In the genomic region with DNA sequence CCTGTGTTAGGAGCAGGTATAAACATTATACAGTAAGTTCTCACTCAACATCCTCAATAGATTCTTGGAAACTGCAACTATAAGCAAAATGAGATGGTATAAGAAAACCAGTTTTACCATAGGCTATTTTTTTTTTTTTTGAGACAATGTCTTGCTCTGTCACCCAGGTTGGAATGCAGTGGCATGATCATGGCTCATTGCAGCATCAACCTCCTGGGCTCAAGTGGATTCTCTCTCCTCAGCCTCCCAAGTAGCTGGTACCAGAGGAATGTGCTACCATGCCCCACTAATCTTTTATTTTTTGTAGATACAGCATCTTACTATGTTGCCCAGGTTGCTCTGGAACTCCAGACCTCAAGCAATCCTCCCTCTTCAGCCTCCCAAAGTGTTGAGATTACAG, we compare ENCODE assay signal across 18 cellular contexts.
"Had no signal": no experiment of that assay in that cellular context is flagged by ENCODE, and none has a peak within 500 bp of the region (broad histone marks: within the 10 kb centered on the region; RNA-seq: fewer than 3 reads in every experiment).

No MANE protein-coding gene starts in this region.

- H3K36me3 ChIP-seq: brain microvascular endothelial cell, heart left ventricle, lower lobe of right lung, stomach, suprapubic skin, transverse colon, uterus had no signal

- H3K27ac ChIP-seq: brain microvascular endothelial cell, heart left ventricle, lower lobe of right lung, stomach, suprapubic skin, transverse colon, uterus had no signal

- H3K4me1 ChIP-seq: heart left ventricle, lower lobe of right lung, stomach, transverse colon, uterus had no signal

- ATAC-seq: left lobe of liver; sciatic nerve; stimulated activated memory B cell treated with anti-CD40 and anti-IgM and Interleukin-4, amounts not matched to agents 10 μg/mL and 1 μg/mL and 100 μg/mL, for 72 hours; WTC11 had no signal

- DNase-seq: activated T-cell treated with anti-CD3 and anti-CD28 coated beads, Interleukin-2, amount 50 U/mL, for 24 hours; central memory CD4-positive, alpha-beta T cell; effector CD8-positive, alpha-beta T cell; heart left ventricle; lower lobe of right lung; naive thymus-derived CD4-positive, alpha-beta T cell; posterior cingulate gyrus; small intestine; T-helper 9 cell; transverse colon; uterus had no signal

- H3K4me3 ChIP-seq: heart left ventricle, lower lobe of right lung, stomach, suprapubic skin, transverse colon, uterus had no signal

- H3K27me3 ChIP-seq: brain microvascular endothelial cell, stomach, suprapubic skin, transverse colon, uterus had no signal

- H3K9me3 ChIP-seq: heart left ventricle, lower lobe of right lung, stomach, suprapubic skin, transverse colon, uterus had no signal
